ENCODE assay signal across 11 cellular contexts in genomic region chr18:45112682-45113081, GRCh38.
"Had no signal": no experiment of that assay in that cellular context is flagged by ENCODE, and none has a peak within 500 bp of the region (broad histone marks: within the 10 kb centered on the region; RNA-seq: fewer than 3 reads in every experiment).

No MANE protein-coding gene starts in this region.

- FAIRE-seq: H1, H54 had no signal

- H3K36me3 ChIP-seq: HAP-1 had no signal

- H3K4me3 ChIP-seq: GM23248, GM23338, HAP-1 had no signal

- ATAC-seq: GM23338, HCT116 had no signal

- H2AFZ ChIP-seq: GM23248, GM23338 had no signal

- H3K9me3 ChIP-seq: HAP-1 had no signal

- H3K4me2 ChIP-seq: GM23338 had no signal

- H3K4me1 Mint-ChIP-seq: GM23338 had no signal

- H3K9ac ChIP-seq: GM23248 had no signal

- H3K27ac Mint-ChIP-seq: GM23338, H9, HFFc6 had no signal

- H3K27ac ChIP-seq: GM23248 had no signal

- H3K4me1 ChIP-seq: HAP-1 had no signal

- DNase-seq: GM23248, GOT3, H7, H9, HCEC 1CT, HFFc6 had no signal

- H3K9me3 Mint-ChIP-seq: GM23338, H9, HFFc6 had no signal

- H3K4me3 Mint-ChIP-seq: GM23338, H9, HFFc6 had no signal
